ENCODE assay signal across 8 cellular contexts in the genomic region with DNA sequence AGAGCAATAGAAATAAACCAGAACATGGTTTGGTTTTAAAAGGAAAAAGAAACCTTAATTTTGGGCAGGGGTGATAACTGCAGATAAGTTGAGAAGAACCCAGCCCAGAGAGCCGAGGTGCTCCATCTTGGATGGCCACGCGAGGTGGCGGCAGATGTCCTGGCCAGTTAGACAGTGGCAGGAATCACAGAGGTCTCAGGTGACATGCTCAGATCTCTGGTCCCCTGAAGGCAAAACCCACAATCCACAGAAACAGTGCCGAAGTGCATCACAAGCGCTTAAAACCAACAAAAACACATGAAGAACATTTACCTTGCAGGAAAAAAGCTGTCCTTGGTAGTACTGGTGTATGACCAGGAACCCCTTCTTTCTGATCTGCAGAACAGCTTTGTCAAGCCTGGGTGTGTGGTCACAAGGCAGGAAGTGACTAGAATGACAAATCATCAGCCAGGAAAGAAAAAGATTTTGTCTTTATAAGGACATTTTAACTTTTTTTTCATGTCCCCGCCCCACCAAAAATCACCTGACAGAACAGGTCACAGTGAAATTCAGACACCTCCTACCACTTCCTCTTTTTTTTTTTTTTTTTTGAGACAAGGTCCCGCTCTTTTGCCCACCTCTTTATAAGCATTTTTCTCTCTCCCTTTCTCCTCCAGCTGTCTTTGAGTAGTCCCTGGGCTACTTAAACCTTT. TPM values are rescaled to one million over a fixed set of nuclear protein-coding genes. Genes with fewer than 3 reads are reported as not detected.
DNase-seq lines count a peak whose midpoint lies in the region; ATAC-seq, FAIRE-seq and TF ChIP-seq lines count a peak whose summit lies in the region.

A gene with protein sequence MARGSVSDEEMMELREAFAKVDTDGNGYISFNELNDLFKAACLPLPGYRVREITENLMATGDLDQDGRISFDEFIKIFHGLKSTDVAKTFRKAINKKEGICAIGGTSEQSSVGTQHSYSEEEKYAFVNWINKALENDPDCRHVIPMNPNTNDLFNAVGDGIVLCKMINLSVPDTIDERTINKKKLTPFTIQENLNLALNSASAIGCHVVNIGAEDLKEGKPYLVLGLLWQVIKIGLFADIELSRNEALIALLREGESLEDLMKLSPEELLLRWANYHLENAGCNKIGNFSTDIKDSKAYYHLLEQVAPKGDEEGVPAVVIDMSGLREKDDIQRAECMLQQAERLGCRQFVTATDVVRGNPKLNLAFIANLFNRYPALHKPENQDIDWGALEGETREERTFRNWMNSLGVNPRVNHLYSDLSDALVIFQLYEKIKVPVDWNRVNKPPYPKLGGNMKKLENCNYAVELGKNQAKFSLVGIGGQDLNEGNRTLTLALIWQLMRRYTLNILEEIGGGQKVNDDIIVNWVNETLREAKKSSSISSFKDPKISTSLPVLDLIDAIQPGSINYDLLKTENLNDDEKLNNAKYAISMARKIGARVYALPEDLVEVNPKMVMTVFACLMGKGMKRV (minus strand): TSS at position 379 of the 692 bp plus-strand sequence. CDS start 22,515 bp downstream, outside the sequence.

- H3K27me3 ChIP-seq in astrocyte (ENCODE audit: insufficient read depth, low read length) (peaks cover 3% of the 10 kb centered on the region), upper lobe of right lung (no peaks in the 10 kb centered on the region)

- H3K4me1 ChIP-seq in astrocyte (ENCODE audit: insufficient read depth, low read length) (no peaks in the 10 kb centered on the region), upper lobe of right lung (peaks cover 15% of the 10 kb centered on the region)

- no peak within 1 kb of the TSS for H3K9ac ChIP-seq in astrocyte (ENCODE audit: low read length)

- TF ChIP-seq CTCF in astrocyte (IDR thresholded peaks at IDR 0.05; ENCODE audit: insufficient read depth, low read depth, low read length) (no peak), nephron progenitor cell (IDR thresholded peaks at IDR 0.05) (no peak), upper lobe of right lung (IDR thresholded peaks at IDR 0.05) (no peak)

- no peaks in the 10 kb centered on the region for H3K9me3 Mint-ChIP-seq in T-helper 1 cell treated with Interleukin-12 subunit alpha and Interleukin-12 subunit beta and Interleukin-4 antibody, amounts not matched to agents 30 μg/mL and 1 μg/mL, for 36 hours
- H3K9me3 Mint-ChIP-seq in astrocyte (ENCODE audit: unreplicated experiment) = no peaks in the 10 kb centered on the region
- H3K9me3 Mint-ChIP-seq in nephron progenitor cell = no peaks in the 10 kb centered on the region

- ATAC-seq in GM19351 (IDR thresholded peaks at IDR 0.05; ENCODE audit: unreplicated experiment) (peak; percentile 64), HG03460 (IDR thresholded peaks at IDR 0.05; ENCODE audit: unreplicated experiment) (peak; percentile 67), upper lobe of right lung (peak; percentile 75)

- no peak within 1 kb of the TSS for H3K4me3 ChIP-seq in astrocyte (ENCODE audit: insufficient read depth, low read depth, low read length)
- H3K4me3 ChIP-seq in upper lobe of right lung = peak within 1 kb of the TSS; percentile 40

- H4K20me1 ChIP-seq in astrocyte (ENCODE audit: insufficient read depth, low read length) = no peaks in the 10 kb centered on the region

- H3K36me3 ChIP-seq in astrocyte (ENCODE audit: insufficient read depth, low read length) (no peaks in the 10 kb centered on the region), upper lobe of right lung (no peaks in the 10 kb centered on the region)

- H3K9me3 ChIP-seq in astrocyte (ENCODE audit: insufficient read depth, low read depth, low read length) (no peaks in the 10 kb centered on the region), upper lobe of right lung (no peaks in the 10 kb centered on the region)

- DNase-seq in A172 (ENCODE audit: low spot score) = peak; percentile 60
- no peak for DNase-seq in astrocyte (ENCODE audit: low read depth)
- no peak for DNase-seq in nephron progenitor cell
- DNase-seq in upper lobe of right lung = no peak
- DNase-seq in NCI-H128 (lab: John Stamatoyannopoulos, UW; ENCODE audit: unreplicated experiment) = no peak

- peak within 1 kb of the TSS; percentile 98 for H3K27ac Mint-ChIP-seq in T-helper 1 cell treated with Interleukin-12 subunit alpha and Interleukin-12 subunit beta and Interleukin-4 antibody, amounts not matched to agents 30 μg/mL and 1 μg/mL, for 36 hours
- H3K27ac Mint-ChIP-seq in astrocyte (ENCODE audit: unreplicated experiment) (no peak within 1 kb of the TSS), nephron progenitor cell (peak within 1 kb of the TSS; percentile 50)

- no peak within 1 kb of the TSS for H3K4me2 ChIP-seq in astrocyte (ENCODE audit: low read length)

- H3K4me3 Mint-ChIP-seq in T-helper 1 cell treated with Interleukin-12 subunit alpha and Interleukin-12 subunit beta and Interleukin-4 antibody, amounts not matched to agents 30 μg/mL and 1 μg/mL, for 36 hours = peak within 1 kb of the TSS; percentile 99
- H3K4me3 Mint-ChIP-seq in astrocyte (ENCODE audit: unreplicated experiment) (peak within 1 kb of the TSS; percentile 21), nephron progenitor cell (no peak within 1 kb of the TSS)

- no peaks in the 10 kb centered on the region for H3K27me3 Mint-ChIP-seq in T-helper 1 cell treated with Interleukin-12 subunit alpha and Interleukin-12 subunit beta and Interleukin-4 antibody, amounts not matched to agents 30 μg/mL and 1 μg/mL, for 36 hours (ENCODE audit: low read depth)
- H3K27me3 Mint-ChIP-seq in astrocyte (ENCODE audit: low read depth, unreplicated experiment) (no peaks in the 10 kb centered on the region), nephron progenitor cell (ENCODE audit: low read depth, poor library complexity) (peaks cover 2% of the 10 kb centered on the region)

- no peaks in the 10 kb centered on the region for H3K79me2 ChIP-seq in astrocyte (ENCODE audit: insufficient read depth, low read length)

- H2AFZ ChIP-seq in astrocyte (ENCODE audit: low read depth, low read length) = no peak within 1 kb of the TSS

- FAIRE-seq in astrocyte (lab: Jason Lieb, UNC) = no peak

- intact Hi-C loops in upper lobe of right lung (cut with DNase I) = no loop called here

- no peak within 1 kb of the TSS for H3K27ac ChIP-seq in astrocyte (ENCODE audit: low read depth, low read length)
- H3K27ac ChIP-seq in upper lobe of right lung = peak within 1 kb of the TSS; percentile 63

- peaks cover 27% of the 10 kb centered on the region for H3K36me3 Mint-ChIP-seq in T-helper 1 cell treated with Interleukin-12 subunit alpha and Interleukin-12 subunit beta and Interleukin-4 antibody, amounts not matched to agents 30 μg/mL and 1 μg/mL, for 36 hours (ENCODE audit: low read depth)
- H3K36me3 Mint-ChIP-seq in astrocyte (ENCODE audit: low read depth, unreplicated experiment) (no peaks in the 10 kb centered on the region), nephron progenitor cell (ENCODE audit: low read depth) (no peaks in the 10 kb centered on the region)

- H3K4me1 Mint-ChIP-seq in T-helper 1 cell treated with Interleukin-12 subunit alpha and Interleukin-12 subunit beta and Interleukin-4 antibody, amounts not matched to agents 30 μg/mL and 1 μg/mL, for 36 hours (ENCODE audit: low read depth) = peaks cover 50% of the 10 kb centered on the region
- H3K4me1 Mint-ChIP-seq in astrocyte (ENCODE audit: low read depth, unreplicated experiment) = peaks cover 12% of the 10 kb centered on the region
- peaks cover 13% of the 10 kb centered on the region for H3K4me1 Mint-ChIP-seq in nephron progenitor cell

RNA-seq across cellular contexts. Expression of the gene that starts here (rescaled TPM):
- 13.3 and 13.5 TPM in 2 replicates for total RNA-seq in A172 (2014; rRNA removed; shearing (Covaris generic))
- total RNA-seq in astrocyte (7.3 and 8.4 TPM in 2 replicates), upper lobe of right lung (234 TPM)

Comparison
In these comparisons a context has a peak if more than half of its experiments do, and no peak if none do; other contexts are left out.
1. RNA of the gene that starts here (total RNA-seq): 234 TPM in upper lobe of right lung (single experiment); 13.3 to 13.5 TPM in A172 and 7.3 to 8.4 TPM in astrocyte; every median in the first group is over 10 times any median in the second.
2. Peak in every context shown above with its lines, with median percentiles within 50 percentile points of each other: ATAC-seq.